ENCODE assay signal across 8 cellular contexts in the genomic region with DNA sequence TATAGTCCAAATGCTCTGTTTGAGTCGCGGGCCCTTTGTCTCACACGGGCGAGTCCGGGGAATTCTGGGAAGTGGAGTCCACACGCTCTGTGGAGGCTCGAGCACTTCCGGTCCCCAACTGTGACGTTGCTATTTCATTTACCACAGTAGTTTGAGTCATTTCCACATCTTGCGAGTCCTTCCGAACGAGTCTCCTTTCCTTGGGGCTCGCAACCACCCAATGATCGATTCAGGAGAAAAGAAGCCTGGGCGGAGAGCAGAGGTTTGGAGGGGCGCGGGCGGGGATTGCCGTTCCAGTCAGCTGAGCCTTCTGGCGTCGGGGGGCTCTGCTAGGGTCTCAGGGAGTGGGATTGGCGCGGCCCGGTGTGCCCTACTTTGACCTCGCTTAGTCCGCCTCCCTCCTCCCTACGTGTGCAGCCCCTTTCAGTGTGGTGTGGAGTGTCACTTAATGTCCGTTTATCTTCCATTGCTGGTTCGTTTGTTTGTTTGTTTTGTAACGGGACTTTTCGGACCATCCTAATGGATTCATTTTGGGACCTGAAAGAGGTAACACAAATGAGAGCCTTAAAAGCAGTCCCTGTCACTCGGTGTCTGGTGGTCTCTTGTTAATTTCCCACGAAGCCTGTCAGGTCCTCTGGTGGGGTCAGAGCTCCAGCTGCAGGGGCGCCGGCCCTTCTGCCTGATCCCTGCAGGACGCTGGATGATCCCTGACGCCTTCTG.
DNase-seq lines count a peak whose midpoint lies in the region; ATAC-seq lines count a peak whose summit lies in the region.

ZNF222 (plus strand) TSS at position 163 of the 720 bp plus-strand sequence; CDS start at position 221, 58 bp downstream.

- DNase-seq in NCI-H2081 (lab: John Stamatoyannopoulos, UW) (peak; percentile 73 to 82), NCI-H2081 treated with DMSO at 0.1 percent for 48 hours (lab: John Stamatoyannopoulos, UW) (no peak), NCI-H2196 (lab: John Stamatoyannopoulos, UW; ENCODE audit: unreplicated experiment) (peak; percentile 74), cerebellar cortex (ENCODE audit: low spot score) (peak; percentile 91), islet precursor cell (peak; percentile 86)
- DNase-seq in activated CD4-positive, CD25-positive, alpha-beta regulatory T cell (lab: John Stamatoyannopoulos, UW), result peak; percentile 48 to 56 (median 53)
- DNase-seq in stimulated activated CD4-positive, alpha-beta T cell treated with anti-CD3 and anti-CD28 coated beads, Interleukin-12 subunit alpha, Interleukin-12 subunit beta, amount 100 ng/mL, for 4 hours, result peak; percentile 66

- peak; percentile 72 for ATAC-seq in HG03045 (IDR thresholded peaks at IDR 0.05; ENCODE audit: unreplicated experiment)
